8 cellular contexts compared by ENCODE assay signal in genomic region chr3:69013256-69014021, GRCh38.
DNase-seq lines count a peak whose midpoint lies in the region; ATAC-seq lines count a peak whose summit lies in the region.

EOGT (minus strand) TSS chr3:69013684; CDS start chr3:69009846, 3,838 bp downstream.

- peak within 1 kb of the TSS; percentile 73 to 94 (median 84) for H3K4me3 ChIP-seq in BLaER1 treated with 17β-estradiol and CSF1 and Interleukin-3, amounts not matched to agents 10 nM and 100 nM

- peak within 1 kb of the TSS; percentile 84 to 95 (median 90) for H3K27ac ChIP-seq in BLaER1 treated with 17β-estradiol and CSF1 and Interleukin-3, amounts not matched to agents 10 nM and 100 nM

- ATAC-seq in GM19035 (IDR thresholded peaks at IDR 0.05; ENCODE audit: unreplicated experiment) = peak; percentile 82
- ATAC-seq in HG03342 (IDR thresholded peaks at IDR 0.05; ENCODE audit: unreplicated experiment) = peak; percentile 78

- no peaks in the 10 kb centered on the region for H3K9me3 ChIP-seq in BLaER1 treated with 17β-estradiol and CSF1 and Interleukin-3, amounts not matched to agents 10 nM and 100 nM (replicated peaks in 1 of 11)

- H3K4me1 ChIP-seq in BLaER1 treated with 17β-estradiol and CSF1 and Interleukin-3, amounts not matched to agents 10 nM and 100 nM = peaks cover 21 to 27% (median 24%) of the 10 kb centered on the region in 10 experiments

- H3K4me2 ChIP-seq in BLaER1 treated with 17β-estradiol and CSF1 and Interleukin-3, amounts not matched to agents 10 nM and 100 nM = peak within 1 kb of the TSS; percentile 68 to 93 (median 85)

- H4K20me1 ChIP-seq in BLaER1 treated with 17β-estradiol and CSF1 and Interleukin-3, amounts not matched to agents 10 nM and 100 nM = no peaks in the 10 kb centered on the region

- DNase-seq in NCI-H82 (lab: John Stamatoyannopoulos, UW) (peak; percentile 88), medulla oblongata (ENCODE audit: extremely low spot score) (peak; percentile 84)
- peak; percentile 42 to 72 for DNase-seq in activated CD8-positive, alpha-beta memory T cell treated with anti-CD3 and anti-CD28 coated beads for 1 hour (ENCODE audit: extremely low read depth in 1 of 2, low read depth in 1 of 2)
- peak; percentile 74 for DNase-seq in effector CD4-positive, alpha-beta T cell
- peak; percentile 67 for DNase-seq in stimulated activated CD8-positive, alpha-beta memory T cell treated with anti-CD3 and anti-CD28 coated beads, Interleukin-12 subunit alpha, Interleukin-12 subunit beta, amount 100 ng/mL, for 4 hours (ENCODE audit: low read depth)

- peaks cover 14 to 55% (median 36%) of the 10 kb centered on the region in 11 experiments; a peak in 21 of 22 replicates for H3K36me3 ChIP-seq in BLaER1 treated with 17β-estradiol and CSF1 and Interleukin-3, amounts not matched to agents 10 nM and 100 nM

- no peaks in the 10 kb centered on the region for H3K27me3 ChIP-seq in BLaER1 treated with 17β-estradiol and CSF1 and Interleukin-3, amounts not matched to agents 10 nM and 100 nM

- H3K9ac ChIP-seq in BLaER1 treated with 17β-estradiol and CSF1 and Interleukin-3, amounts not matched to agents 10 nM and 100 nM = peak within 1 kb of the TSS; percentile 86 to 95 (median 93)

Comparison
In these comparisons a context has a peak if more than half of its experiments do, and no peak if none do; other contexts are left out.
1. Peak in every context shown above with its lines: DNase-seq, ATAC-seq, H3K4me3 ChIP-seq and H3K27ac ChIP-seq.